In genomic region chr1:51878307-51878615, GRCh38 we compare ENCODE assay signal across 9 cellular contexts. TPM values are rescaled to one million over a fixed set of nuclear protein-coding genes. Genes with fewer than 3 reads are reported as not detected.
A peak's percentile ranks its signal among the peaks of the same experiment; 100 is the strongest.
DNase-seq lines count a peak whose midpoint lies in the region; ATAC-seq and TF ChIP-seq lines count a peak whose summit lies in the region.
"Had no signal": no experiment of that assay in that cellular context is flagged by ENCODE, and none has a peak within 500 bp of the region (broad histone marks: within the 10 kb centered on the region; RNA-seq: fewer than 3 reads in every experiment).

No MANE protein-coding gene starts in this region.

- POLR2A ChIA-PET in MCF 10A (lab: Yijun Ruan, JAX), result interaction anchor here (0.8 to 2.4 kb wide), 8 partner anchors 9 to 641 kb away, joined by 3 to 17 read pairs (median 4); partner anchors contain the start of gene TXNDC12

- peak overlapping the region; percentile 87 for H3K4me2 ChIP-seq in OCI-LY3 (ENCODE audit: low read length)

- CTCF ChIA-PET in MCF 10A (lab: Yijun Ruan, JAX), result interaction anchor here (1.2 to 2.1 kb wide), 2 partner anchors 20 to 343 kb away, joined by 3 to 10 read pairs; no protein-coding TSS in a partner anchor

- H3K79me2 ChIP-seq in OCI-LY3 (ENCODE audit: low read length), result peaks cover 51% of the 10 kb centered on the region

- DNase-seq in breast epithelium (ENCODE audit: low spot score in 2 of 2), result no peak
- DNase-seq in MCF 10A (ENCODE audit: unreplicated experiment), result no peak
- DNase-seq in upper lobe of right lung, result no peak
- DNase-seq in superior temporal gyrus (ENCODE audit: extremely low spot score), result no peak
- DNase-seq in T-helper 2 cell, result no peak
- DNase-seq in NCI-H446 treated with DMSO at 0.1 percent for 48 hours (lab: John Stamatoyannopoulos, UW), result no peak

- H3K36me3 Mint-ChIP-seq in MCF 10A (ENCODE audit: insufficient read depth, unreplicated experiment), result no peaks in the 10 kb centered on the region

- H3K36me3 ChIP-seq in breast epithelium (no peaks in the 10 kb centered on the region), OCI-LY3 (replicated peaks; ENCODE audit: low read depth, low read length) (peaks cover 3% of the 10 kb centered on the region), iPS-15b (ENCODE audit: control insufficient read depth, insufficient read depth, low read length) (no peaks in the 10 kb centered on the region), upper lobe of right lung (no peaks in the 10 kb centered on the region)

- no peak for TF ChIP-seq CTCF in breast epithelium (IDR thresholded peaks at IDR 0.05)
- no peak for TF ChIP-seq CTCF in MCF 10A (IDR thresholded peaks at IDR 0.05; ENCODE audit: unreplicated experiment)
- no peak for TF ChIP-seq CTCF in OCI-LY3 (IDR thresholded peaks at IDR 0.05; ENCODE audit: low read depth, low read length)
- TF ChIP-seq CTCF in upper lobe of right lung (IDR thresholded peaks at IDR 0.05), result no peak

- peaks cover 11% of the 10 kb centered on the region for H3K27me3 Mint-ChIP-seq in MCF 10A (ENCODE audit: insufficient read depth, unreplicated experiment)

- peak overlapping the region; percentile 100 for H3K9ac ChIP-seq in OCI-LY3 (ENCODE audit: low read length)
- peak overlapping the region; percentile 94 for H3K9ac ChIP-seq in iPS-15b (ENCODE audit: low read depth, low read length)

- peaks cover 9% of the 10 kb centered on the region for H3K4me1 Mint-ChIP-seq in MCF 10A (ENCODE audit: insufficient read depth, unreplicated experiment)

- H3K4me3 Mint-ChIP-seq in MCF 10A (ENCODE audit: unreplicated experiment), result no peak overlapping the region
- H3K4me3 Mint-ChIP-seq: activated naive CD8-positive, alpha-beta T cell treated with anti-CD3 and anti-CD28 coated beads, Interleukin-2, amount 10 ng/mL, durations not matched to agents 7 days and 5 days had no signal

- H3K27ac ChIP-seq in breast epithelium (peak overlapping the region; percentile 98 to 99), OCI-LY3 (ENCODE audit: low read length) (peak overlapping the region; percentile 80), upper lobe of right lung (peak overlapping the region; percentile 99)

- peaks cover 0 to 11% of the 10 kb centered on the region in 2 donors for H3K4me1 ChIP-seq in breast epithelium
- peaks cover 26% of the 10 kb centered on the region for H3K4me1 ChIP-seq in OCI-LY3 (ENCODE audit: low read length)
- H3K4me1 ChIP-seq in iPS-15b (ENCODE audit: control insufficient read depth, insufficient read depth, low read length), result no peaks in the 10 kb centered on the region
- H3K4me1 ChIP-seq in upper lobe of right lung, result peaks cover 29% of the 10 kb centered on the region

- no peak for ATAC-seq in upper lobe of right lung

- no peak overlapping the region for H3K27ac Mint-ChIP-seq in MCF 10A (ENCODE audit: low read depth, unreplicated experiment)
- H3K27ac Mint-ChIP-seq: activated naive CD8-positive, alpha-beta T cell treated with anti-CD3 and anti-CD28 coated beads, Interleukin-2, amount 10 ng/mL, durations not matched to agents 7 days and 5 days had no signal

- H4K20me1 ChIP-seq in OCI-LY3 (ENCODE audit: insufficient read depth, low read length), result peaks cover 28% of the 10 kb centered on the region

- H3K4me3 ChIP-seq in breast epithelium (peak overlapping the region; percentile 95 to 98 (median 96)), OCI-LY3 (ENCODE audit: low read length) (peak overlapping the region; percentile 100), iPS-15b (ENCODE audit: low read depth, low read length) (peak overlapping the region; percentile 99), upper lobe of right lung (peak overlapping the region; percentile 96)

- peak overlapping the region; percentile 64; the same call in 1 of the 2 replicates for H2AFZ ChIP-seq in OCI-LY3 (ENCODE audit: low read depth, low read length)

- intact Hi-C loops in breast epithelium (cut with DNase I; ENCODE audit: low total_unique reads), result no loop called here
- intact Hi-C loops in MCF 10A (cut with micrococcal nuclease), result no loop called here
- intact Hi-C loops in upper lobe of right lung (cut with DNase I), result no loop called here

- TF ChIP-seq POLR2A in breast epithelium (IDR thresholded peaks at IDR 0.05), result no peak

- H3K27me3 ChIP-seq in breast epithelium (peaks cover 0 to 17% of the 10 kb centered on the region in 2 donors), OCI-LY3 (ENCODE audit: low read depth, low read length) (no peaks in the 10 kb centered on the region), iPS-15b (ENCODE audit: control insufficient read depth, insufficient read depth, low read length) (no peaks in the 10 kb centered on the region), upper lobe of right lung (peaks cover 8% of the 10 kb centered on the region)

- H3K9me3 Mint-ChIP-seq in MCF 10A (ENCODE audit: unreplicated experiment), result no peaks in the 10 kb centered on the region
- H3K9me3 Mint-ChIP-seq: activated naive CD8-positive, alpha-beta T cell treated with anti-CD3 and anti-CD28 coated beads, Interleukin-2, amount 10 ng/mL, durations not matched to agents 7 days and 5 days had no signal

- no TSS peak for BruUV-seq in MCF 10A (replicated peaks; lab: Mats Ljungman, UMichigan)

- H3K9me3 ChIP-seq in breast epithelium (no peaks in the 10 kb centered on the region), OCI-LY3 (ENCODE audit: insufficient read depth, low read length) (no peaks in the 10 kb centered on the region), iPS-15b (ENCODE audit: control insufficient read depth, insufficient read depth, low read length) (no peaks in the 10 kb centered on the region), upper lobe of right lung (no peaks in the 10 kb centered on the region)

RNA-seq across cellular contexts. Expression of gene NRDC, which starts 0.3 kb away (rescaled TPM):
- 100 to 1,000 TPM in 1 of 3 donors, 10 to 100 TPM in 2; 90.6 to 103 (median 97.5) TPM for total RNA-seq in breast epithelium
- total RNA-seq in MCF 10A (2022), result 168 and 176 TPM in 2 replicates
- 118 TPM for total RNA-seq in upper lobe of right lung
